11 cellular contexts compared by ENCODE assay signal in the genomic region with DNA sequence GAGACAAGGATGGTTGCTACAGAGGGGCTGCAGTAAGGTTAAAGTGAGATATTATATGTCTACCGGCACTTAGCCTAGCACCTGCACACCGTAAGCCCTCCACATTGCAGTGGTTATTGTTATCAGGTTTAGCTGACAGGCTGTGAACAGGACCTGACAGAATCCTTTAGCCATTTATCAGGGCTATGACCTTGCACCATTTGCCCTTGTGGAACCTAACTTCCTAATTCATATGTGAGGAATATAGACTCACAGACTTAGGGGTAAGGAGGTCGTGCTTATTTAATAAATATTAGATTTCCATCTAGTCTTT. TPM values are rescaled to one million over a fixed set of nuclear protein-coding genes. Genes with fewer than 3 reads are reported as not detected.
A peak's percentile ranks its signal among the peaks of the same experiment; 100 is the strongest.
DNase-seq lines count a peak whose midpoint lies in the region; ATAC-seq and TF ChIP-seq lines count a peak whose summit lies in the region.
"Had no signal": no experiment of that assay in that cellular context is flagged by ENCODE, and none has a peak within 500 bp of the region (broad histone marks: within the 10 kb centered on the region; RNA-seq: fewer than 3 reads in every experiment).

No MANE protein-coding gene starts in this region.

- H4K91ac ChIP-seq in trophoblast cell (ENCODE audit: low read depth, low read length), result no peak overlapping the region

- intact Hi-C loops in CD4-positive, alpha-beta memory T cell (cut with micrococcal nuclease), result loop anchor here (10.0 kb wide), 1 partner anchor 345 kb away; the partner anchor contains the start of gene ZFAND4
- intact Hi-C loops in heart right ventricle (cut with DNase I), result loop anchor here in 3 of 10 donors (5.0 to 10.0 kb wide), 2 partner anchors 43 to 45 kb away; partner anchors contain the start of gene TIMM23 (in 2 of the 3)

- H3K4me2 ChIP-seq in trophoblast cell (ENCODE audit: low read length), result no peak overlapping the region

- H3K4me3 ChIP-seq in CD4-positive, alpha-beta memory T cell (ENCODE audit: low read length in 2 of 2), result no peak overlapping the region
- peak overlapping the region in 6 of 10 donors; percentile 21 to 77 (median 68) for H3K4me3 ChIP-seq in heart right ventricle
- no peak overlapping the region for H3K4me3 ChIP-seq in trophoblast cell (ENCODE audit: low read depth, low read length)

- ATAC-seq in T-helper 17 cell (no peak), heart right ventricle (peak in 3 of 8 donors; percentile 15 to 41 (median 35)), HG02885 (IDR thresholded peaks at IDR 0.05; ENCODE audit: poor library complexity, unreplicated experiment) (no peak)
- ATAC-seq: left colon had no signal

- H3K23ac ChIP-seq in trophoblast cell (ENCODE audit: low read length), result no peak overlapping the region

- H3K9me3 Mint-ChIP-seq in CD4-positive, alpha-beta memory T cell, result no peaks in the 10 kb centered on the region

- H2BK12ac ChIP-seq in trophoblast cell (ENCODE audit: low read length), result no peak overlapping the region

- peaks cover 42 to 76% (median 64%) of the 10 kb centered on the region in 4 donors for H3K4me1 Mint-ChIP-seq in CD4-positive, alpha-beta memory T cell
- H3K4me1 Mint-ChIP-seq in T-helper 17 cell, result peaks cover 38% of the 10 kb centered on the region

- POLR2A ChIA-PET in CD4-positive, alpha-beta memory T cell (lab: Charles Lee; ENCODE audit: partially characterized antibody), result interaction anchor here (0.8 to 1.8 kb wide), 4 partner anchors 9 to 156 kb away, joined by 3 to 6 read pairs (median 3); partner anchors contain the start of gene NCOA4

- H3K36me3 ChIP-seq in CD4-positive, alpha-beta memory T cell (ENCODE audit: insufficient read depth, low read length), result peaks cover 7% of the 10 kb centered on the region
- H3K36me3 ChIP-seq in heart right ventricle (peaks cover 0 to 24% (median 0%) of the 10 kb centered on the region in 9 donors), trophoblast cell (ENCODE audit: control insufficient read depth in 1 of 2, insufficient read depth in 2 of 2, low read length in 2 of 2) (peaks cover 6 to 11% of the 10 kb centered on the region in 2 experiments)

- H3K27me3 Mint-ChIP-seq in CD4-positive, alpha-beta memory T cell, result no peaks in the 10 kb centered on the region
- no peaks in the 10 kb centered on the region for H3K27me3 Mint-ChIP-seq in T-helper 17 cell

- no peak for TF ChIP-seq CTCF in heart right ventricle (IDR thresholded peaks at IDR 0.05)

- peak overlapping the region in 5 of 7 donors; percentile 35 to 84 (median 66) for H3K27ac Mint-ChIP-seq in CD4-positive, alpha-beta memory T cell
- H3K27ac Mint-ChIP-seq in T-helper 17 cell, result peak overlapping the region; percentile 78

- CTCF ChIA-PET in CD4-positive, alpha-beta memory T cell (lab: Charles Lee; ENCODE audit: partially characterized antibody), result interaction anchor here (1.6 to 8.2 kb wide), 3 partner anchors 8 to 14 kb away, joined by 3 to 57 read pairs (median 3); partner anchors contain the start of gene NCOA4

- no peak overlapping the region for H4K12ac ChIP-seq in trophoblast cell (ENCODE audit: low read depth, low read length)

- H3K4me1 ChIP-seq in CD4-positive, alpha-beta memory T cell (ENCODE audit: insufficient read depth, low read length), result peaks cover 72% of the 10 kb centered on the region
- H3K4me1 ChIP-seq in heart right ventricle, result peaks cover 11 to 98% (median 81%) of the 10 kb centered on the region in 9 donors
- peaks cover 0 to 3% of the 10 kb centered on the region in 2 experiments for H3K4me1 ChIP-seq in trophoblast cell (ENCODE audit: control insufficient read depth in 1 of 2, insufficient read depth in 2 of 2, low read length in 2 of 2)

- H3K36me3 Mint-ChIP-seq in CD4-positive, alpha-beta memory T cell, result peaks cover 8 to 23% of the 10 kb centered on the region in 2 donors
- no peaks in the 10 kb centered on the region for H3K36me3 Mint-ChIP-seq in T-helper 17 cell (ENCODE audit: low read depth)

- no peak overlapping the region for H2BK5ac ChIP-seq in trophoblast cell (ENCODE audit: low read depth, low read length, poor library complexity)

- no peak overlapping the region for H2AFZ ChIP-seq in trophoblast cell (ENCODE audit: insufficient read depth, low read length, poor library complexity)

- no peak overlapping the region for H3K27ac ChIP-seq in CD4-positive, alpha-beta memory T cell (ENCODE audit: low read depth, low read length)
- H3K27ac ChIP-seq in heart right ventricle (peak overlapping the region; percentile 44 to 94 (median 82)), trophoblast cell (ENCODE audit: low read depth, low read length) (no peak overlapping the region)
- H3K27ac ChIP-seq: C4-2B had no signal

- no peak overlapping the region for H4K8ac ChIP-seq in trophoblast cell (ENCODE audit: low read depth, low read length)

- H3K14ac ChIP-seq in trophoblast cell (ENCODE audit: low read length), result no peak overlapping the region

- H3K79me1 ChIP-seq in trophoblast cell (ENCODE audit: low read length), result peaks cover 2% of the 10 kb centered on the region

- peak overlapping the region in 1 of 8 donors; percentile 53 for H3K4me3 Mint-ChIP-seq in CD4-positive, alpha-beta memory T cell
- no peak overlapping the region for H3K4me3 Mint-ChIP-seq in T-helper 17 cell

- H2BK120ac ChIP-seq in trophoblast cell (ENCODE audit: insufficient read depth, low read length, poor library complexity), result no peak overlapping the region

- H3K27me3 ChIP-seq in CD4-positive, alpha-beta memory T cell (ENCODE audit: insufficient read depth, low read length), result no peaks in the 10 kb centered on the region
- H3K27me3 ChIP-seq in heart right ventricle (no peaks in the 10 kb centered on the region), trophoblast cell (ENCODE audit: insufficient read depth, low read length) (no peaks in the 10 kb centered on the region)

- WGBS in heart right ventricle, 2 donors, result 37 to 45% methylated on average over 3 of the region's 3 CpGs
- no CpG with 5 or more reads among the region's 3 CpGs for WGBS in trophoblast cell (ENCODE audit: extremely low coverage, insufficient coverage, insufficient read length)

- no peak for DNase-seq in CD4-positive, alpha-beta memory T cell
- DNase-seq in T-helper 17 cell (no peak), heart right ventricle (no peak), trophoblast cell (no peak), SW 1271 (lab: John Stamatoyannopoulos, UW) (no peak), DMS153 treated with DMSO at 0.1 percent for 48 hours (lab: John Stamatoyannopoulos, UW; ENCODE audit: unreplicated experiment) (no peak), GDM1 (lab: John Stamatoyannopoulos, UW) (no peak)
- DNase-seq: NCI-H2081 had no signal

- no peaks in the 10 kb centered on the region for H3K9me3 ChIP-seq in CD4-positive, alpha-beta memory T cell (ENCODE audit: control insufficient read depth in 1 of 2, low read length in 2 of 2)
- no peaks in the 10 kb centered on the region for H3K9me3 ChIP-seq in T-helper 17 cell (ENCODE audit: control insufficient read depth, low read length, poor library complexity, severe bottlenecking)
- H3K9me3 ChIP-seq in heart right ventricle, result no peaks in the 10 kb centered on the region
- H3K9me3 ChIP-seq in trophoblast cell (ENCODE audit: insufficient read depth, low read depth, low read length), result no peaks in the 10 kb centered on the region

- no peak overlapping the region for H2AK5ac ChIP-seq in trophoblast cell (ENCODE audit: low read length)

- peak overlapping the region; percentile 51 for H3K4ac ChIP-seq in trophoblast cell (ENCODE audit: low read depth, low read length)

- H3K9ac ChIP-seq in trophoblast cell (ENCODE audit: low read length), result no peak overlapping the region

- no peak overlapping the region for H3K18ac ChIP-seq in trophoblast cell (ENCODE audit: low read length)

- H3K79me2 ChIP-seq in trophoblast cell (ENCODE audit: control insufficient read depth, insufficient read depth, low read length, poor library complexity), result peaks cover 12% of the 10 kb centered on the region

RNA-seq across cellular contexts. Expression of gene NCOA4, which starts 10.1 kb away (rescaled TPM):
- total RNA-seq in CD4-positive, alpha-beta memory T cell, result 10 to 100 TPM; 71.1 to 71.9 TPM
- 100 to 1,000 TPM; 165 to 246 TPM for polyA plus RNA-seq in CD4-positive, alpha-beta memory T cell
- 100 to 1,000 TPM in 1 of 2 donors, 10 to 100 TPM in 1; 51.5 to 107 TPM for total RNA-seq in T-helper 17 cell
- total RNA-seq in heart right ventricle, result 100 to 1,000 TPM; 224 to 287 (median 259) TPM
- 10 to 100 TPM; 36.7 to 60.2 TPM for polyA plus RNA-seq in heart right ventricle
- polyA plus RNA-seq in trophoblast cell (2013), result 187 and 194 TPM in 2 replicates

RNA-seq across cellular contexts. Expression of gene MSMB, which starts 25.8 kb away (rescaled TPM):
- total RNA-seq in CD4-positive, alpha-beta memory T cell, result not detected
- not detected for polyA plus RNA-seq in CD4-positive, alpha-beta memory T cell
- total RNA-seq in T-helper 17 cell (not detected), heart right ventricle (not detected)
- not detected for polyA plus RNA-seq in heart right ventricle
- 0.64 and 1.1 TPM in 2 replicates for polyA plus RNA-seq in trophoblast cell (2013)
- total RNA-seq: left colon had no signal

RNA-seq across cellular contexts. Expression of gene TIMM23, which starts 48.0 kb away (rescaled TPM):
- total RNA-seq in CD4-positive, alpha-beta memory T cell, result 10 to 100 TPM; 25.0 to 25.5 TPM
- 10 to 100 TPM; 62.8 to 66.6 TPM for polyA plus RNA-seq in CD4-positive, alpha-beta memory T cell
- total RNA-seq in T-helper 17 cell (10 to 100 TPM; 23.8 to 33.0 TPM), heart right ventricle (100 to 1,000 TPM in 1 of 10 donors, 10 to 100 TPM in 9; 73.5 to 109 (median 83.1) TPM)
- polyA plus RNA-seq in heart right ventricle, result 100 to 1,000 TPM in 1 of 2 donors, 10 to 100 TPM in 1; 95.7 to 113 TPM
- polyA plus RNA-seq in trophoblast cell (2013), result 84.3 TPM in 2 replicates

Comparison
In these comparisons a context has a peak if more than half of its experiments do, and no peak if none do; other contexts are left out.
1. H3K27ac ChIP-seq: peak in heart right ventricle (10 of 10); none in CD4-positive, alpha-beta memory T cell (single experiment) and trophoblast cell (single experiment).
2. H3K4me3 ChIP-seq: peak in heart right ventricle (6 of 10); none in CD4-positive, alpha-beta memory T cell (0 of 2) and trophoblast cell (single experiment).